24 cellular contexts compared by ENCODE assay signal in genomic region chr6:29728173-29728879, GRCh38. TPM values are rescaled to one million over a fixed set of nuclear protein-coding genes. Genes with fewer than 3 reads are reported as not detected.
DNase-seq lines count a peak whose midpoint lies in the region; ATAC-seq and TF ChIP-seq lines count a peak whose summit lies in the region.
"Had no signal": no experiment of that assay in that cellular context is flagged by ENCODE, and none has a peak within 500 bp of the region (broad histone marks: within the 10 kb centered on the region; RNA-seq: fewer than 3 reads in every experiment).

No MANE protein-coding gene starts in this region.

- peaks cover 44% of the 10 kb centered on the region for H3K36me3 ChIP-seq in CD4-positive, alpha-beta memory T cell (ENCODE audit: insufficient read depth, low read length)
- H3K36me3 ChIP-seq in naive thymus-derived CD4-positive, alpha-beta T cell (ENCODE audit: control insufficient read depth in 2 of 3, insufficient read depth in 3 of 3, low read length in 3 of 3) = peaks cover 31 to 41% (median 41%) of the 10 kb centered on the region in 3 experiments
- no peaks in the 10 kb centered on the region for H3K36me3 ChIP-seq in brain microvascular endothelial cell (replicated peaks)
- H3K36me3 ChIP-seq: HAP-1 had no signal

- H3K36me3 Mint-ChIP-seq in activated CD4-positive, alpha-beta T cell treated with anti-CD3 and anti-CD28 coated beads for 36 hours (ENCODE audit: low read depth) = peaks cover 49% of the 10 kb centered on the region
- H3K36me3 Mint-ChIP-seq in CD4-positive, alpha-beta memory T cell = peaks cover 45 to 51% of the 10 kb centered on the region in 2 donors
- peaks cover 56% of the 10 kb centered on the region for H3K36me3 Mint-ChIP-seq in activated T-helper 17 cell treated with anti-CD3 and anti-CD28 coated beads, Interleukin-2, amount 50 U/mL, for 72 hours (ENCODE audit: low read depth)
- H3K36me3 Mint-ChIP-seq in naive thymus-derived CD4-positive, alpha-beta T cell = peaks cover 0 to 48% (median 39%) of the 10 kb centered on the region in 5 donors
- H3K36me3 Mint-ChIP-seq: brain, type B pancreatic cell had no signal

- intact Hi-C loops in activated CD4-positive, alpha-beta T cell treated with anti-CD3 and anti-CD28 coated beads for 36 hours (cut with DNase I, micrococcal nuclease) = no loop called here
- intact Hi-C loops in CD4-positive, alpha-beta memory T cell (cut with micrococcal nuclease) = no loop called here
- intact Hi-C loops in naive thymus-derived CD4-positive, alpha-beta T cell (cut with micrococcal nuclease) = no loop called here

- CTCF ChIA-PET in activated CD4-positive, alpha-beta T cell treated with anti-CD3 and anti-CD28 coated beads for 36 hours (lab: Charles Lee) = interaction anchor here (0.7 to 2.7 kb wide), 3 partner anchors 9 to 81 kb away, joined by 3 to 32 read pairs (median 4); no protein-coding TSS in a partner anchor
- CTCF ChIA-PET in CD4-positive, alpha-beta memory T cell (lab: Charles Lee; ENCODE audit: partially characterized antibody) = interaction anchor here (0.7 to 3.9 kb wide), 9 partner anchors 8 to 285 kb away, joined by 3 to 31 read pairs (median 5); no protein-coding TSS in a partner anchor
- CTCF ChIA-PET in naive thymus-derived CD4-positive, alpha-beta T cell (lab: Charles Lee) = interaction anchor here (1.1 to 1.6 kb wide), 6 partner anchors 9 to 79 kb away, joined by 3 to 12 read pairs (median 4); no protein-coding TSS in a partner anchor

- no peak for TF ChIP-seq CTCF in brain microvascular endothelial cell (IDR thresholded peaks at IDR 0.05; ENCODE audit: low read depth, low read length, missing control alignments)

- no peak for DNase-seq in activated CD4-positive, alpha-beta T cell treated with anti-CD3 and anti-CD28 coated beads for 36 hours
- DNase-seq in activated CD4-positive, alpha-beta T cell treated with anti-CD3 and anti-CD28 coated beads for 1 hour = no peak
- peak in 1 of 5 donors; percentile 5 for DNase-seq in CD4-positive, alpha-beta memory T cell
- no peak for DNase-seq in naive thymus-derived CD4-positive, alpha-beta T cell
- DNase-seq in brain microvascular endothelial cell (no peak), substantia nigra (lab: John Stamatoyannopoulos, UW) (no peak)
- DNase-seq: DMS 273 treated with DMSO at 0.1 percent for 48 hours, foreskin keratinocyte, kidney glomerular epithelial cell, mesendoderm, NCI-H1105 treated with DMSO at 0.1 percent for 48 hours, NCI-H2081 treated with DMSO at 0.1 percent for 48 hours, nephron progenitor cell, stomach had no signal

- POLR2A ChIA-PET in activated CD4-positive, alpha-beta T cell treated with anti-CD3 and anti-CD28 coated beads for 36 hours (lab: Charles Lee) = no interaction called here
- POLR2A ChIA-PET in CD4-positive, alpha-beta memory T cell (lab: Charles Lee; ENCODE audit: partially characterized antibody) = interaction anchor here (1.5 to 14.8 kb wide), 6 partner anchors 9 to 25 kb away, joined by 3 to 158 read pairs (median 8); no protein-coding TSS in a partner anchor
- POLR2A ChIA-PET in naive thymus-derived CD4-positive, alpha-beta T cell (lab: Charles Lee) = interaction anchor here (0.7 to 4.2 kb wide), 10 partner anchors 8 to 193 kb away, joined by 3 to 39 read pairs (median 6); no protein-coding TSS in a partner anchor

- no peaks in the 10 kb centered on the region for H3K9me3 Mint-ChIP-seq in activated CD4-positive, alpha-beta T cell treated with anti-CD3 and anti-CD28 coated beads for 36 hours (ENCODE audit: low read depth)
- no peaks in the 10 kb centered on the region for H3K9me3 Mint-ChIP-seq in CD4-positive, alpha-beta memory T cell
- H3K9me3 Mint-ChIP-seq in activated T-helper 17 cell treated with anti-CD3 and anti-CD28 coated beads, Interleukin-2, amount 50 U/mL, for 72 hours = no peaks in the 10 kb centered on the region
- peaks cover 0 to 2% (median 0%) of the 10 kb centered on the region in 11 donors for H3K9me3 Mint-ChIP-seq in naive thymus-derived CD4-positive, alpha-beta T cell
- H3K9me3 Mint-ChIP-seq: nephron progenitor cell, type B pancreatic cell had no signal

- peaks cover 53% of the 10 kb centered on the region for H3K4me1 ChIP-seq in CD4-positive, alpha-beta memory T cell (ENCODE audit: insufficient read depth, low read length)
- peaks cover 37 to 46% of the 10 kb centered on the region in 2 donors for H3K4me1 ChIP-seq in naive thymus-derived CD4-positive, alpha-beta T cell (ENCODE audit: control insufficient read depth in 2 of 2, insufficient read depth in 2 of 2, low read length in 2 of 2)
- H3K4me1 ChIP-seq: foreskin keratinocyte, HAP-1 had no signal

- no peaks in the 10 kb centered on the region for H3K27me3 Mint-ChIP-seq in activated CD4-positive, alpha-beta T cell treated with anti-CD3 and anti-CD28 coated beads for 36 hours
- no peaks in the 10 kb centered on the region for H3K27me3 Mint-ChIP-seq in CD4-positive, alpha-beta memory T cell
- no peaks in the 10 kb centered on the region for H3K27me3 Mint-ChIP-seq in activated T-helper 17 cell treated with anti-CD3 and anti-CD28 coated beads, Interleukin-2, amount 50 U/mL, for 72 hours
- H3K27me3 Mint-ChIP-seq in naive thymus-derived CD4-positive, alpha-beta T cell = no peaks in the 10 kb centered on the region

- H3K4me3 ChIP-seq in CD4-positive, alpha-beta memory T cell (ENCODE audit: low read length in 2 of 2) = no peak overlapping the region
- no peak overlapping the region for H3K4me3 ChIP-seq in naive thymus-derived CD4-positive, alpha-beta T cell (ENCODE audit: low read length)
- no peak overlapping the region for H3K4me3 ChIP-seq in brain microvascular endothelial cell (ENCODE audit: low read depth, low read length)
- H3K4me3 ChIP-seq: BLaER1, HAP-1, stomach had no signal

- H3K4me3 Mint-ChIP-seq in activated CD4-positive, alpha-beta T cell treated with anti-CD3 and anti-CD28 coated beads for 36 hours = no peak overlapping the region
- H3K4me3 Mint-ChIP-seq in CD4-positive, alpha-beta memory T cell = peak overlapping the region in 4 of 8 donors; percentile 28 to 98 (median 79)
- peak overlapping the region; percentile 91 for H3K4me3 Mint-ChIP-seq in activated T-helper 17 cell treated with anti-CD3 and anti-CD28 coated beads, Interleukin-2, amount 50 U/mL, for 72 hours
- peak overlapping the region in 7 of 10 donors; percentile 7 to 95 (median 41) for H3K4me3 Mint-ChIP-seq in naive thymus-derived CD4-positive, alpha-beta T cell
- H3K4me3 Mint-ChIP-seq: brain, nephron progenitor cell, type B pancreatic cell had no signal

- H3K27ac Mint-ChIP-seq in activated CD4-positive, alpha-beta T cell treated with anti-CD3 and anti-CD28 coated beads for 36 hours = peak overlapping the region; percentile 13
- peak overlapping the region; percentile 13 to 96 (median 75) for H3K27ac Mint-ChIP-seq in CD4-positive, alpha-beta memory T cell
- H3K27ac Mint-ChIP-seq in activated T-helper 17 cell treated with anti-CD3 and anti-CD28 coated beads, Interleukin-2, amount 50 U/mL, for 72 hours = peak overlapping the region; percentile 25
- H3K27ac Mint-ChIP-seq in naive thymus-derived CD4-positive, alpha-beta T cell = peak overlapping the region in 8 of 9 donors; percentile 28 to 93 (median 72)
- H3K27ac Mint-ChIP-seq: brain, nephron progenitor cell, progenitor cell of endocrine pancreas, type B pancreatic cell had no signal

- no peaks in the 10 kb centered on the region for H3K9me3 ChIP-seq in CD4-positive, alpha-beta memory T cell (ENCODE audit: control insufficient read depth in 1 of 2, low read length in 2 of 2)
- H3K9me3 ChIP-seq in naive thymus-derived CD4-positive, alpha-beta T cell (ENCODE audit: control insufficient read depth in 2 of 3, low read length in 3 of 3) = no peaks in the 10 kb centered on the region
- H3K9me3 ChIP-seq: HAP-1, stomach had no signal

- H3K27me3 ChIP-seq in CD4-positive, alpha-beta memory T cell (ENCODE audit: insufficient read depth, low read length) = no peaks in the 10 kb centered on the region
- H3K27me3 ChIP-seq in naive thymus-derived CD4-positive, alpha-beta T cell (ENCODE audit: control insufficient read depth in 2 of 2, insufficient read depth in 2 of 2, low read length in 2 of 2) = no peaks in the 10 kb centered on the region
- no peaks in the 10 kb centered on the region for H3K27me3 ChIP-seq in brain microvascular endothelial cell (replicated peaks)
- H3K27me3 ChIP-seq: foreskin keratinocyte, stomach had no signal

- no peak for ATAC-seq in activated CD4-positive, alpha-beta T cell treated with anti-CD3 and anti-CD28 coated beads for 36 hours
- ATAC-seq in activated T-helper 17 cell treated with anti-CD3 and anti-CD28 coated beads, Interleukin-2, amount 50 U/mL, for 72 hours (replicated peaks) = no peak
- no peak for ATAC-seq in naive thymus-derived CD4-positive, alpha-beta T cell
- ATAC-seq in HG02763 (IDR thresholded peaks at IDR 0.05; ENCODE audit: unreplicated experiment) = no peak
- ATAC-seq: foreskin keratinocyte had no signal

- peaks cover 58% of the 10 kb centered on the region for H3K4me1 Mint-ChIP-seq in activated CD4-positive, alpha-beta T cell treated with anti-CD3 and anti-CD28 coated beads for 36 hours
- H3K4me1 Mint-ChIP-seq in CD4-positive, alpha-beta memory T cell = peaks cover 42 to 85% (median 61%) of the 10 kb centered on the region in 4 donors
- H3K4me1 Mint-ChIP-seq in activated T-helper 17 cell treated with anti-CD3 and anti-CD28 coated beads, Interleukin-2, amount 50 U/mL, for 72 hours = peaks cover 35% of the 10 kb centered on the region
- peaks cover 48 to 85% (median 69%) of the 10 kb centered on the region in 7 donors for H3K4me1 Mint-ChIP-seq in naive thymus-derived CD4-positive, alpha-beta T cell
- H3K4me1 Mint-ChIP-seq: brain, nephron progenitor cell had no signal

- peak overlapping the region; percentile 16 for H3K27ac ChIP-seq in CD4-positive, alpha-beta memory T cell (ENCODE audit: low read depth, low read length)
- peak overlapping the region; percentile 16 for H3K27ac ChIP-seq in naive thymus-derived CD4-positive, alpha-beta T cell (ENCODE audit: low read depth, low read length)
- H3K27ac ChIP-seq in brain microvascular endothelial cell (no peak overlapping the region), substantia nigra (ENCODE audit: low read depth, low read length, poor library complexity, severe bottlenecking) (no peak overlapping the region)
- H3K27ac ChIP-seq: BLaER1, epithelial cell of prostate, foreskin keratinocyte, stomach had no signal

- in situ Hi-C loops in brain microvascular endothelial cell (cut with HindIII; ENCODE audit: low pct_ligation_motif_present, low sequenced_read_pairs) = loop anchor here (25.0 kb wide), 1 partner anchor 109 kb away; the partner anchor contains the start of gene HLA-G

RNA-seq across cellular contexts. Expression of gene HLA-F, which starts 5.1 kb away (rescaled TPM):
- total RNA-seq in activated CD4-positive, alpha-beta T cell treated with anti-CD3 and anti-CD28 coated beads for 36 hours = 100 to 1,000 TPM; 216 to 229 TPM
- total RNA-seq in CD4-positive, alpha-beta memory T cell = 100 to 1,000 TPM; 573 to 585 TPM
- polyA plus RNA-seq in CD4-positive, alpha-beta memory T cell = 100 to 1,000 TPM; 379 to 418 TPM
- total RNA-seq in activated T-helper 17 cell treated with anti-CD3 and anti-CD28 coated beads, Interleukin-2, amount 50 U/mL, for 72 hours = 100 to 1,000 TPM; 159 to 352 TPM
- 100 to 1,000 TPM; 502 to 678 (median 522) TPM for total RNA-seq in naive thymus-derived CD4-positive, alpha-beta T cell
- polyA plus RNA-seq in naive thymus-derived CD4-positive, alpha-beta T cell = 100 to 1,000 TPM; 348 to 498 TPM
- total RNA-seq: progenitor cell of endocrine pancreas had no signal

RNA-seq across cellular contexts. Expression of gene ZFP57, which starts 47.4 kb away (rescaled TPM):
- not detected for total RNA-seq in activated CD4-positive, alpha-beta T cell treated with anti-CD3 and anti-CD28 coated beads for 36 hours
- total RNA-seq in CD4-positive, alpha-beta memory T cell = not detected
- 1 to 10 TPM; 2.4 to 3.0 TPM for polyA plus RNA-seq in CD4-positive, alpha-beta memory T cell
- 1 to 10 TPM in 1 of 2 donors, not detected in 1; 2.6 TPM for total RNA-seq in activated T-helper 17 cell treated with anti-CD3 and anti-CD28 coated beads, Interleukin-2, amount 50 U/mL, for 72 hours
- total RNA-seq in naive thymus-derived CD4-positive, alpha-beta T cell = 1 to 10 TPM in 2 of 5 experiments, not detected in 3; 1.7 to 2.3 TPM
- polyA plus RNA-seq in naive thymus-derived CD4-positive, alpha-beta T cell = 1 to 10 TPM in 1 of 2 donors, not detected in 1; 3.3 TPM
- total RNA-seq: NCI-H460, skeletal muscle tissue, stomach had no signal

Comparison
In these comparisons a context has a peak if more than half of its experiments do, and no peak if none do; other contexts are left out.
1. H3K27ac Mint-ChIP-seq: peak in every context shown above with its lines; median percentile 75 in CD4-positive, alpha-beta memory T cell; 72 in naive thymus-derived CD4-positive, alpha-beta T cell; 25 in activated T-helper 17 cell treated with anti-CD3 and anti-CD28 coated beads, Interleukin-2, amount 50 U/mL, for 72 hours; 13 in activated CD4-positive, alpha-beta T cell treated with anti-CD3 and anti-CD28 coated beads for 36 hours.
2. H3K27ac ChIP-seq: peak in CD4-positive, alpha-beta memory T cell (single experiment) and naive thymus-derived CD4-positive, alpha-beta T cell (single experiment); none in brain microvascular endothelial cell (single experiment) and substantia nigra (single experiment).